Comparison of ENCODE assay signal across 8 cellular contexts in the genomic region with DNA sequence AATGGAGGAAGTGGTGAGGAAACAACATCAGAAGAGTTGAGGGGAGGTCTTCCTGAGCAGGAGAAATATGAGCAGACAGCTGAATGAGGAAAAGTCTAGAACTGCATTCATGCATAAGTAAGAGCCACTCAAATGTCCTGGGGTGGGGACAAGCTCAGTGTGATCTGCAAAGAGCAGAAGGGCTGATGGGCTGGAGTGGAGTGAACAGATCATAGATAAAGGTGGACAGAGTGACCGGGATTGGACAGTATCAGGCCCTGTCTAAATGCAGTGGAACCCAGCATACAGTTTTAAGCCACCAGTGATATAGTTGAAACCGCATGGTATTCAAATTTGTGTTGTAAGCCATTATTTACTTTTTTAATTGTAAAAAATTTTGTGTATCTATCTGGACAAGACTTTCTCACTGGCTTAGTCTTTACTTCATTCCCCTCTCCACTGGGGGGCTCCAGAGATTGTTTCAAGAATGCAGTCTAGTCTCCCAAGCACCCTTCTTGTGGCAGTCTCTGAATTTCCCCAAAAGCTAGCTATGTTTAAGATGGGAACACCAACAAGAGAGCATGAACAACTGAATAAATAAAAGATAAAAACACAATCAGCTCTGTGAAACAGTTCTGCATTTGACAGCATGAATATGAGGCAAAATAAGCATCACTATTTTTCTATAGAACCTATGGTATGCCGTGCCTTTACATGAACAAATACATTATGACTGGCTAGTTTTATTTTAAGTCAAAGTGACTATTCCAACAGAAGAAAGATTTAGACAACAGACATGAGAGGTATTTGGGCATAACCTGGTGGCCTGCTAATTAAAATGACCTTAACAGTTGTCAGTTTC. TPM values are rescaled to one million over a fixed set of nuclear protein-coding genes. Genes with fewer than 3 reads are reported as not detected.
DNase-seq lines count a peak whose midpoint lies in the region; ATAC-seq and TF ChIP-seq lines count a peak whose summit lies in the region.

No MANE protein-coding gene starts in this region.

- TF ChIP-seq POLR2A in tibial nerve (IDR thresholded peaks at IDR 0.05): no peak

- H3K4me3 ChIP-seq in adipocyte (ENCODE audit: low read length): no peak overlapping the region
- no peak overlapping the region for H3K4me3 ChIP-seq in tibial nerve
- no peak overlapping the region for H3K4me3 ChIP-seq in CD8-positive, alpha-beta T cell (ENCODE audit: low read depth, low read length)

- no peaks in the 10 kb centered on the region for H3K36me3 ChIP-seq in adipocyte (ENCODE audit: control insufficient read depth, insufficient read depth, low read length, severe bottlenecking)
- H3K36me3 ChIP-seq in tibial nerve: peaks cover 0 to 11% (median 0%) of the 10 kb centered on the region in 3 donors
- H3K36me3 ChIP-seq in CD8-positive, alpha-beta T cell (ENCODE audit: insufficient read depth, low read length): no peaks in the 10 kb centered on the region

- H3K9me3 ChIP-seq in adipocyte (ENCODE audit: control insufficient read depth, low read length): no peaks in the 10 kb centered on the region
- H3K9me3 ChIP-seq in tibial nerve: peaks cover 0 to 10% (median 0%) of the 10 kb centered on the region in 4 donors
- no peaks in the 10 kb centered on the region for H3K9me3 ChIP-seq in CD8-positive, alpha-beta T cell (ENCODE audit: low read length)

- no peaks in the 10 kb centered on the region for H3K27me3 Mint-ChIP-seq in CD8-positive, alpha-beta T cell (ENCODE audit: low read depth)

- no peak overlapping the region for H3K27ac Mint-ChIP-seq in CD8-positive, alpha-beta T cell

- POLR2A ChIA-PET in CD8-positive, alpha-beta T cell (lab: Charles Lee): no interaction called here

- DNase-seq in AG20443 (ENCODE audit: low spot score) (peak; percentile 72), NCI-H1092 (lab: John Stamatoyannopoulos, UW) (peak; percentile 4), adipocyte (ENCODE audit: low read depth) (peak; percentile 78), hepatic stellate cell (ENCODE audit: low spot score) (peak; percentile 44), tibial nerve (ENCODE audit: low spot score in 2 of 2) (peak in 1 of 2 donors; percentile 69)
- no peak for DNase-seq in CD8-positive, alpha-beta T cell

- no peaks in the 10 kb centered on the region for H3K4me1 ChIP-seq in adipocyte (ENCODE audit: control insufficient read depth, insufficient read depth, low read length)
- H3K4me1 ChIP-seq in tibial nerve: peaks cover 0 to 18% (median 2%) of the 10 kb centered on the region in 4 donors
- no peaks in the 10 kb centered on the region for H3K4me1 ChIP-seq in CD8-positive, alpha-beta T cell (ENCODE audit: insufficient read depth, low read length)

- H3K4me1 Mint-ChIP-seq in CD8-positive, alpha-beta T cell (ENCODE audit: low read depth): peaks cover 4% of the 10 kb centered on the region

- WGBS in tibial nerve, 2 donors: 71 to 80% methylated on average over 3 of the region's 3 CpGs

- peak overlapping the region in 2 of 4 donors; percentile 71 to 72 for H3K27ac ChIP-seq in tibial nerve
- H3K27ac ChIP-seq in CD8-positive, alpha-beta T cell (ENCODE audit: low read depth, low read length): no peak overlapping the region

- no peaks in the 10 kb centered on the region for H3K9me3 Mint-ChIP-seq in CD8-positive, alpha-beta T cell

- CTCF ChIA-PET in CD8-positive, alpha-beta T cell (lab: Charles Lee): interaction anchor here (1.6 kb wide), 1 partner anchor 35 kb away, joined by 5 read pairs; no protein-coding TSS in a partner anchor

- peak; percentile 27 to 75 (median 50) for TF ChIP-seq CTCF in tibial nerve (IDR thresholded peaks at IDR 0.05)
- no peak for TF ChIP-seq CTCF in CD8-positive, alpha-beta T cell (IDR thresholded peaks at IDR 0.05)

- ATAC-seq in GM18867 (IDR thresholded peaks at IDR 0.05; ENCODE audit: unreplicated experiment): peak; percentile 78
- no peak for ATAC-seq in CD8-positive, alpha-beta T cell
- no peak for ATAC-seq in GM21390 (IDR thresholded peaks at IDR 0.05; ENCODE audit: unreplicated experiment)

- H3K9ac ChIP-seq in adipocyte (ENCODE audit: low read length): no peak overlapping the region

- TF ChIP-seq EP300 in tibial nerve (IDR thresholded peaks at IDR 0.05): no peak

- no peak overlapping the region for H3K4me3 Mint-ChIP-seq in CD8-positive, alpha-beta T cell

- peaks cover 6% of the 10 kb centered on the region for H3K27me3 ChIP-seq in adipocyte (replicated peaks; ENCODE audit: control insufficient read depth, insufficient read depth, low read length)
- H3K27me3 ChIP-seq in tibial nerve: no peaks in the 10 kb centered on the region
- no peaks in the 10 kb centered on the region for H3K27me3 ChIP-seq in CD8-positive, alpha-beta T cell (ENCODE audit: insufficient read depth, low read length)

- intact Hi-C loops in CD8-positive, alpha-beta T cell (cut with DNase I, micrococcal nuclease): loop anchor here in 1 of 2 experiments (10.0 kb wide), 1 partner anchor 601 kb away; no protein-coding TSS in a partner anchor

- H3K36me3 Mint-ChIP-seq in CD8-positive, alpha-beta T cell: no peaks in the 10 kb centered on the region

RNA-seq across cellular contexts. Expression of gene STK32A, which starts 10.7 kb away (rescaled TPM):
- total RNA-seq in tibial nerve: 10 to 100 TPM in 3 of 4 donors, 1 to 10 TPM in 1; 9.6 to 35.2 (median 14.8) TPM
- total RNA-seq in CD8-positive, alpha-beta T cell: not detected

Comparison
In these comparisons a context has a peak if more than half of its experiments do, and no peak if none do; other contexts are left out.
1. DNase-seq: peak in AG20443 (single experiment), NCI-H1092 (single experiment), adipocyte (single experiment) and hepatic stellate cell (single experiment); none in CD8-positive, alpha-beta T cell (0 of 7).
2. RNA of gene STK32A, which starts 10.7 kb away (total RNA-seq): 9.6 to 35.2 TPM in tibial nerve; not detected in CD8-positive, alpha-beta T cell; every median in the first group is over 10 times any median in the second.